Comparison of ENCODE assay signal across 22 cellular contexts in the genomic region with DNA sequence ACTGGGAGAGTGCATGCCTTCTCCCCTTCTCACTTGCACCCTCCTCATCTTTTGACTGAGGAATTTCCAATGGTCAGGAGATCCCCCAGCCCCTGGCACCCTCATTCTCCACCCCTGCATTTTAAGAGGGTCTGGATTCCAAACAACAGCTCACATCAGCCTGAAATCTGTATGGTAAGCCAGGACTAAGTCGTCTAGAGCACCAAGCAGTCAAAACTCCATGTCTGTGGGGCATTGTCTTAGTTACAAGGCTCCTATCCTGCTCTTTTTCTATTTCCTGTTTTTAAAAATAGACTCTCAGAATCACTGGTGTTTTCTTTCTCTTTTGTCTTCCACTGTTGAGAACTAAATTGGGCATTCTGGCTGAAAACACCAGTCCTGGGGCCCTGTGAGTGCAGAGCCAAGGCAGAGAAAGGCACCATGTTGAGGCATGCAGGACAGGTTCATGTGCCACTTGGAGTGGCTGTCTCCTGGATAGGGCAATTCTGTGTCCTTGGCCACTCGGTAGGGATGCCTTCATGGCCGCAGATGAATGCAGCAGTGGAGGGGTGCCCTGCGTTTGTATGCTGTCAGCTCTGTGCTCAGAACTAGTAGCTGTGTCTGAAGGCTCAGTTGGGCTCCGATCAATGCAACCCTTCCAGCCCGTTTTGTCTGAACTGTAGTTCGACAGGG.
A peak's percentile ranks its signal among the peaks of the same experiment; 100 is the strongest.
DNase-seq lines count a peak whose midpoint lies in the region; ATAC-seq, FAIRE-seq and TF ChIP-seq lines count a peak whose summit lies in the region.
"Had no signal": no experiment of that assay in that cellular context is flagged by ENCODE, and none has a peak within 500 bp of the region (broad histone marks: within the 10 kb centered on the region; RNA-seq: fewer than 3 reads in every experiment).

No MANE protein-coding gene starts in this region.

- no CpG with 5 or more reads among the region's 7 CpGs for WGBS in IMR-90 (ENCODE audit: extremely low coverage in 2 of 2, insufficient read length in 1 of 2), 2 experiments
- 38% methylated on average over 7 of the region's 7 CpGs for WGBS in GM12878 (ENCODE audit: insufficient coverage, insufficient replicate concordance, low lambda C conversion rate, missing lambda C conversion rate)

- DNase-seq in stimulated activated naive CD8-positive, alpha-beta T cell treated with anti-CD3 and anti-CD28 coated beads, Interleukin-15, amount 100 ng/mL, for 72 hours = no peak
- DNase-seq in stimulated activated naive CD8-positive, alpha-beta T cell treated with anti-CD3 and anti-CD28 coated beads, Interleukin-15, Interleukin-2, amounts not matched to agents 100 U/mL and 50 U/mL, for 24 hours = no peak
- DNase-seq in IMR-90 (no peak), GM12878 (ENCODE audit: low read depth, low spot score) (no peak), uterus (no peak), HPDE6-E6E7 (ENCODE audit: extremely low spot score) (no peak)
- DNase-seq: CD8-positive, alpha-beta memory T cell; GM23248; NCI-H1417 treated with DMSO at 0.1 percent for 48 hours; NCI-H187 treated with DMSO at 0.1 percent for 48 hours; NCI-H2227 treated with DMSO at 0.1 percent for 48 hours; NCI-H524; NCI-H82; Right ventricle myocardium superior; SW 1271; T-helper 2 cell had no signal

- no peak overlapping the region for H4K5ac ChIP-seq in IMR-90 (ENCODE audit: low read depth, low read length)

- H3K23ac ChIP-seq in IMR-90 (ENCODE audit: low read depth, low read length) = no peak overlapping the region

- in situ Hi-C loops in IMR-90 (cut with MboI; ENCODE audit: low sequenced_read_pairs) (no loop called here), GM12878 (cut with MboI) (no loop called here)

- H3K27ac ChIP-seq in IMR-90 (ENCODE audit: insufficient read depth, low read length) = no peak overlapping the region
- H3K27ac ChIP-seq in GM12878 (ENCODE audit: control insufficient read depth, insufficient read depth) = no peak overlapping the region
- H3K27ac ChIP-seq in uterus = no peak overlapping the region
- H3K27ac ChIP-seq: A549, GM23248, HL-60 had no signal

- H3K36me3 ChIP-seq in IMR-90 (ENCODE audit: control insufficient read depth, insufficient read depth, low read length) = no peaks in the 10 kb centered on the region
- H3K36me3 ChIP-seq in GM12878 (ENCODE audit: control insufficient read depth in 2 of 2, insufficient read depth in 2 of 2, low read length in 1 of 2) = no peaks in the 10 kb centered on the region
- no peaks in the 10 kb centered on the region for H3K36me3 ChIP-seq in uterus

- dilution Hi-C loops in IMR-90 (cut with HindIII; ENCODE audit: low sequenced_read_pairs, unreplicated experiment) = no loop called here

- no peak overlapping the region for H3K56ac ChIP-seq in IMR-90 (ENCODE audit: extremely low read depth, insufficient read depth, low read length)

- ATAC-seq in stimulated activated naive CD8-positive, alpha-beta T cell treated with anti-CD3 and anti-CD28 coated beads, Interleukin-15, amount 100 ng/mL, for 72 hours = peak; percentile 20
- ATAC-seq in stimulated activated naive CD8-positive, alpha-beta T cell treated with anti-CD3 and anti-CD28 coated beads, Interleukin-15, Interleukin-2, amounts not matched to agents 100 U/mL and 50 U/mL, for 24 hours = no peak
- ATAC-seq in IMR-90 (ENCODE audit: low read depth) = no peak
- peak; percentile 69 for ATAC-seq in GM12878
- no peak for ATAC-seq in GM19395 (IDR thresholded peaks at IDR 0.05; ENCODE audit: unreplicated experiment)
- ATAC-seq in HG02870 (IDR thresholded peaks at IDR 0.05; ENCODE audit: unreplicated experiment) = no peak
- ATAC-seq: A549 had no signal

- TF ChIP-seq POLR2A in IMR-90 (IDR thresholded peaks at IDR 0.05; ENCODE audit: low read depth, low read length) (no peak), GM12878 (IDR thresholded peaks at IDR 0.05; ENCODE audit: low read depth, low read length) (no peak), uterus (IDR thresholded peaks at IDR 0.05) (no peak)

- H2BK5ac ChIP-seq in IMR-90 (ENCODE audit: low read depth, low read length, poor library complexity, severe bottlenecking) = no peak overlapping the region

- H2BK120ac ChIP-seq in IMR-90 (ENCODE audit: low read depth, low read length) = no peak overlapping the region

- intact Hi-C loops in IMR-90 (cut with micrococcal nuclease) (no loop called here), GM12878 (cut with micrococcal nuclease; ENCODE audit: unreplicated experiment) (no loop called here), uterus (cut with DNase I; ENCODE audit: low total_unique reads) (no loop called here)

- no peak overlapping the region for H3K18ac ChIP-seq in IMR-90 (ENCODE audit: low read depth, low read length)

- no peaks in the 10 kb centered on the region for H3K9me1 ChIP-seq in IMR-90 (ENCODE audit: insufficient read depth, low read length)

- H2AK5ac ChIP-seq in IMR-90 (ENCODE audit: low read depth, low read length) = no peak overlapping the region

- RAD21 ChIA-PET in GM12878 (lab: Charles Lee; ENCODE audit: unreplicated experiment) = interaction anchor here (0.8 to 1.2 kb wide), 2 partner anchors 12 to 16 kb away, joined by 3 read pairs; no protein-coding TSS in a partner anchor

- H3K27me3 ChIP-seq in IMR-90 (ENCODE audit: control insufficient read depth, insufficient read depth, low read length) (no peaks in the 10 kb centered on the region; the same call in 1 of the 2 replicates), GM12878 (replicated peaks in 1 of 2; ENCODE audit: control insufficient read depth in 2 of 2, insufficient read depth in 2 of 2, low read length in 1 of 2) (no peaks in the 10 kb centered on the region; a peak in 1 of 4 replicates), uterus (no peaks in the 10 kb centered on the region)

- H3K27ac Mint-ChIP-seq in stimulated activated naive CD8-positive, alpha-beta T cell treated with anti-CD3 and anti-CD28 coated beads, Interleukin-15, amount 100 ng/mL, for 72 hours = no peak overlapping the region
- H3K27ac Mint-ChIP-seq: CD8-positive, alpha-beta memory T cell had no signal

- H3K4me1 ChIP-seq in IMR-90 (ENCODE audit: control insufficient read depth, insufficient read depth, low read length) (no peaks in the 10 kb centered on the region), GM12878 (ENCODE audit: control insufficient read depth, insufficient read depth, low read length) (no peaks in the 10 kb centered on the region), uterus (no peaks in the 10 kb centered on the region)
- H3K4me1 ChIP-seq: A549 had no signal

- H2AK9ac ChIP-seq in IMR-90 (replicated peaks; ENCODE audit: low read depth, low read length, poor library complexity) = no peak overlapping the region

- no peak for FAIRE-seq in GM12878 (lab: Jason Lieb, UNC)
- FAIRE-seq: A549, HTR-8/SVneo, RCC 7860 had no signal

- SMC1A ChIA-PET in GM12878 (lab: Charles Lee; ENCODE audit: uncharacterized antibody, unreplicated experiment) = interaction anchor here (1.0 to 1.3 kb wide), 3 partner anchors 10 to 17 kb away, joined by 3 to 4 read pairs (median 3); no protein-coding TSS in a partner anchor

- no peak overlapping the region for H3K14ac ChIP-seq in IMR-90 (replicated peaks; ENCODE audit: low read depth, low read length)

- no peaks in the 10 kb centered on the region for H3K4me1 Mint-ChIP-seq in stimulated activated naive CD8-positive, alpha-beta T cell treated with anti-CD3 and anti-CD28 coated beads, Interleukin-15, amount 100 ng/mL, for 72 hours
- H3K4me1 Mint-ChIP-seq: CD8-positive, alpha-beta memory T cell had no signal

- H2BK20ac ChIP-seq in IMR-90 (ENCODE audit: low read depth, low read length) = no peak overlapping the region

- H3K4me3 Mint-ChIP-seq in stimulated activated naive CD8-positive, alpha-beta T cell treated with anti-CD3 and anti-CD28 coated beads, Interleukin-15, amount 100 ng/mL, for 72 hours = no peak overlapping the region
- H3K4me3 Mint-ChIP-seq: CD8-positive, alpha-beta memory T cell had no signal

- no peaks in the 10 kb centered on the region for H3K79me2 ChIP-seq in GM12878 (ENCODE audit: control insufficient read depth, insufficient read depth, low read length)

- no peak overlapping the region for H3K4ac ChIP-seq in IMR-90 (ENCODE audit: low read depth, low read length)

- H3K9me3 ChIP-seq in IMR-90 (ENCODE audit: control insufficient read depth, insufficient read depth, low read length) (no peaks in the 10 kb centered on the region), GM12878 (replicated peaks; ENCODE audit: control insufficient read depth, insufficient read depth, low read length) (no peaks in the 10 kb centered on the region), uterus (no peaks in the 10 kb centered on the region)
- H3K9me3 ChIP-seq: A549 had no signal

- H4K91ac ChIP-seq in IMR-90 (ENCODE audit: insufficient read depth, low read depth, low read length) = no peak overlapping the region

- H4K20me1 ChIP-seq in IMR-90 (ENCODE audit: insufficient read depth, low read length) = no peaks in the 10 kb centered on the region
- H4K20me1 ChIP-seq in GM12878 (ENCODE audit: control insufficient read depth, insufficient read depth) = no peaks in the 10 kb centered on the region; the same call in 1 of the 2 replicates

- TF ChIP-seq RAD21 in IMR-90 (IDR thresholded peaks at IDR 0.05; ENCODE audit: low read length) = no peak
- TF ChIP-seq RAD21 in GM12878 (IDR thresholded peaks at IDR 0.05; ENCODE audit: insufficient read depth, low read depth, low read length) = no peak

- H4K8ac ChIP-seq in IMR-90 (ENCODE audit: low read depth in 2 of 2, low read length in 2 of 2) = no peak overlapping the region

- H2AFZ ChIP-seq in IMR-90 (replicated peaks; ENCODE audit: low read length, poor library complexity) = peak overlapping the region; percentile 38
- H2AFZ ChIP-seq in GM12878 (ENCODE audit: control insufficient read depth, low read depth, low read length) = peak overlapping the region; percentile 43; the same call in 1 of the 2 replicates
- H2AFZ ChIP-seq: GM23248 had no signal

- BruUV-seq in IMR-90 (replicated peaks; lab: Mats Ljungman, UMichigan) (no TSS peak), GM12878 (replicated peaks; lab: Mats Ljungman, UMichigan) (no TSS peak)

- CTCF ChIA-PET in IMR-90 (lab: Yijun Ruan, JAX) = no interaction called here
- CTCF ChIA-PET in GM12878 (lab: Yijun Ruan, JAX) = interaction anchor here (0.6 to 1.4 kb wide), 4 partner anchors 9 to 28 kb away, joined by 3 to 4 read pairs (median 3); no protein-coding TSS in a partner anchor

- no peak for TF ChIP-seq EP300 in GM12878 (IDR thresholded peaks at IDR 0.05; ENCODE audit: borderline replicate concordance in 1 of 2, control insufficient read depth in 1 of 2, low read depth in 2 of 2, low read length in 2 of 2)

- POLR2A ChIA-PET in IMR-90 (lab: Charles Lee; ENCODE audit: unreplicated experiment) = no interaction called here
- POLR2A ChIA-PET in GM12878 (lab: Charles Lee) = interaction anchor here (0.6 to 0.8 kb wide), 2 partner anchors 14 to 18 kb away, joined by 4 read pairs; no protein-coding TSS in a partner anchor

- no peaks in the 10 kb centered on the region for H3K79me1 ChIP-seq in IMR-90 (ENCODE audit: low read depth in 1 of 2, low read length in 2 of 2)

- no peak overlapping the region for H2BK15ac ChIP-seq in IMR-90 (ENCODE audit: low read depth, low read length)

- H3K9ac ChIP-seq in IMR-90 (ENCODE audit: low read depth, low read length) (no peak overlapping the region), GM12878 (ENCODE audit: control insufficient read depth, insufficient read depth, low read length) (no peak overlapping the region)
- H3K9ac ChIP-seq: GM23248 had no signal

- H3K9me3 Mint-ChIP-seq in stimulated activated naive CD8-positive, alpha-beta T cell treated with anti-CD3 and anti-CD28 coated beads, Interleukin-15, amount 100 ng/mL, for 72 hours = no peaks in the 10 kb centered on the region
- H3K9me3 Mint-ChIP-seq: CD8-positive, alpha-beta memory T cell had no signal

- no peak for TF ChIP-seq CTCF in IMR-90 (conservative IDR thresholded peaks at IDR 0.05; ENCODE audit: low read depth, low read length)
- TF ChIP-seq CTCF in GM12878 (IDR thresholded peaks at IDR 0.05 in 2 of 3, conservative IDR thresholded peaks at IDR 0.05 in 1 of 3; ENCODE audit: control insufficient read depth in 2 of 3, extremely low read depth in 1 of 3, insufficient read depth in 1 of 3, low read depth in 3 of 3, low read length in 3 of 3) = no peak
- no peak for TF ChIP-seq CTCF in uterus (IDR thresholded peaks at IDR 0.05)

- H3K4me2 ChIP-seq in IMR-90 (ENCODE audit: low read depth, low read length) = no peak overlapping the region
- no peak overlapping the region; the same call in 1 of the 2 replicates for H3K4me2 ChIP-seq in GM12878 (ENCODE audit: control insufficient read depth, insufficient read depth)
- H3K4me2 ChIP-seq: A549 had no signal

- H3K4me3 ChIP-seq in IMR-90 (ENCODE audit: insufficient read depth, low read depth, low read length) (no peak overlapping the region), GM12878 (no peak overlapping the region), uterus (no peak overlapping the region)
- H3K4me3 ChIP-seq: A549, GM23248 had no signal

- no peaks in the 10 kb centered on the region for H3K27me3 Mint-ChIP-seq in stimulated activated naive CD8-positive, alpha-beta T cell treated with anti-CD3 and anti-CD28 coated beads, Interleukin-15, amount 100 ng/mL, for 72 hours

Comparison
In these comparisons a context has a peak if more than half of its experiments do, and no peak if none do; other contexts are left out.
1. ATAC-seq: peak in stimulated activated naive CD8-positive, alpha-beta T cell treated with anti-CD3 and anti-CD28 coated beads, Interleukin-15, amount 100 ng/mL, for 72 hours (single experiment) and GM12878 (single experiment); none in stimulated activated naive CD8-positive, alpha-beta T cell treated with anti-CD3 and anti-CD28 coated beads, Interleukin-15, Interleukin-2, amounts not matched to agents 100 U/mL and 50 U/mL, for 24 hours (single experiment), IMR-90 (single experiment), GM19395 (single experiment) and HG02870 (single experiment).